In genomic region chr1:228379666-228380065, GRCh38 we compare ENCODE assay signal across 11 cellular contexts. TPM values are rescaled to one million over a fixed set of nuclear protein-coding genes. Genes with fewer than 3 reads are reported as not detected.
A peak's percentile ranks its signal among the peaks of the same experiment; 100 is the strongest.
DNase-seq lines count a peak whose midpoint lies in the region; ATAC-seq and TF ChIP-seq lines count a peak whose summit lies in the region.
"Had no signal": no experiment of that assay in that cellular context is flagged by ENCODE, and none has a peak within 500 bp of the region (broad histone marks: within the 10 kb centered on the region; RNA-seq: fewer than 3 reads in every experiment).

No MANE protein-coding gene starts in this region.

- H3K36me3 ChIP-seq in mucosa of descending colon (ENCODE audit: low read depth) = no peaks in the 10 kb centered on the region

- no peak overlapping the region for H3K4me3 ChIP-seq in mucosa of descending colon

- H3K4me3 Mint-ChIP-seq in activated naive CD4-positive, alpha-beta T cell treated with anti-CD3 and anti-CD28 coated beads, Interleukin-2, amount 50 U/mL, for 24 hours = peak overlapping the region; percentile 30
- H3K4me3 Mint-ChIP-seq in activated naive CD8-positive, alpha-beta T cell treated with anti-CD3 and anti-CD28 coated beads, Interleukin-2, amount 50 U/mL, for 24 hours = peak overlapping the region; percentile 26
- peak overlapping the region; percentile 75 for H3K4me3 Mint-ChIP-seq in type B pancreatic cell

- intact Hi-C loops in mucosa of descending colon (cut with DNase I, micrococcal nuclease) = no loop called here

- no peak for ATAC-seq in activated naive CD4-positive, alpha-beta T cell treated with anti-CD3 and anti-CD28 coated beads, Interleukin-2, amount 50 U/mL, for 72 hours
- no peak for ATAC-seq in activated naive CD8-positive, alpha-beta T cell treated with anti-CD3 and anti-CD28 coated beads, Interleukin-2, amount 50 U/mL, for 24 hours
- no peak for ATAC-seq in mucosa of descending colon
- no peak for ATAC-seq in HG02938 (IDR thresholded peaks at IDR 0.05; ENCODE audit: unreplicated experiment)
- ATAC-seq: activated CD4-positive, CD25-positive, alpha-beta regulatory T cell treated with anti-CD3 and anti-CD28 coated beads, Interleukin-2, amount 50 U/mL, for 24 hours had no signal

- peaks cover 5% of the 10 kb centered on the region for H3K27me3 Mint-ChIP-seq in activated naive CD4-positive, alpha-beta T cell treated with anti-CD3 and anti-CD28 coated beads, Interleukin-2, amount 50 U/mL, for 24 hours
- peaks cover 17% of the 10 kb centered on the region for H3K27me3 Mint-ChIP-seq in activated naive CD8-positive, alpha-beta T cell treated with anti-CD3 and anti-CD28 coated beads, Interleukin-2, amount 50 U/mL, for 24 hours
- no peaks in the 10 kb centered on the region for H3K27me3 Mint-ChIP-seq in type B pancreatic cell

- peaks cover 6% of the 10 kb centered on the region for H3K4me1 Mint-ChIP-seq in activated naive CD4-positive, alpha-beta T cell treated with anti-CD3 and anti-CD28 coated beads, Interleukin-2, amount 50 U/mL, for 24 hours
- peaks cover 7% of the 10 kb centered on the region for H3K4me1 Mint-ChIP-seq in activated naive CD8-positive, alpha-beta T cell treated with anti-CD3 and anti-CD28 coated beads, Interleukin-2, amount 50 U/mL, for 24 hours
- no peaks in the 10 kb centered on the region for H3K4me1 Mint-ChIP-seq in type B pancreatic cell (ENCODE audit: unreplicated experiment)

- peaks cover 11% of the 10 kb centered on the region for H3K4me1 ChIP-seq in mucosa of descending colon (ENCODE audit: low read depth)

- TF ChIP-seq CTCF in mucosa of descending colon (IDR thresholded peaks at IDR 0.05) (no peak), type B pancreatic cell (conservative IDR thresholded peaks at IDR 0.05) (no peak)

- H3K27ac Mint-ChIP-seq in activated naive CD4-positive, alpha-beta T cell treated with anti-CD3 and anti-CD28 coated beads, Interleukin-2, amount 50 U/mL, for 24 hours = no peak overlapping the region
- H3K27ac Mint-ChIP-seq in activated naive CD4-positive, alpha-beta T cell treated with anti-CD3 and anti-CD28 coated beads, Interleukin-2, amount 50 U/mL, for 72 hours = no peak overlapping the region
- no peak overlapping the region for H3K27ac Mint-ChIP-seq in activated naive CD8-positive, alpha-beta T cell treated with anti-CD3 and anti-CD28 coated beads, Interleukin-2, amount 50 U/mL, for 24 hours
- H3K27ac Mint-ChIP-seq in type B pancreatic cell = no peak overlapping the region

- H3K36me3 Mint-ChIP-seq in activated naive CD4-positive, alpha-beta T cell treated with anti-CD3 and anti-CD28 coated beads, Interleukin-2, amount 50 U/mL, for 24 hours = no peaks in the 10 kb centered on the region
- H3K36me3 Mint-ChIP-seq in activated naive CD4-positive, alpha-beta T cell treated with anti-CD3 and anti-CD28 coated beads, Interleukin-2, amount 50 U/mL, for 72 hours = peaks cover 0 to 5% of the 10 kb centered on the region in 2 donors
- no peaks in the 10 kb centered on the region for H3K36me3 Mint-ChIP-seq in activated naive CD8-positive, alpha-beta T cell treated with anti-CD3 and anti-CD28 coated beads, Interleukin-2, amount 50 U/mL, for 24 hours (ENCODE audit: low read depth)
- H3K36me3 Mint-ChIP-seq in type B pancreatic cell = no peaks in the 10 kb centered on the region

- no peaks in the 10 kb centered on the region for H3K9me3 ChIP-seq in mucosa of descending colon
- H3K9me3 ChIP-seq: testis had no signal

- no peaks in the 10 kb centered on the region for H3K9me3 Mint-ChIP-seq in activated naive CD4-positive, alpha-beta T cell treated with anti-CD3 and anti-CD28 coated beads, Interleukin-2, amount 50 U/mL, for 24 hours
- H3K9me3 Mint-ChIP-seq in activated naive CD4-positive, alpha-beta T cell treated with anti-CD3 and anti-CD28 coated beads, Interleukin-2, amount 50 U/mL, for 72 hours = no peaks in the 10 kb centered on the region
- no peaks in the 10 kb centered on the region for H3K9me3 Mint-ChIP-seq in activated naive CD8-positive, alpha-beta T cell treated with anti-CD3 and anti-CD28 coated beads, Interleukin-2, amount 50 U/mL, for 24 hours
- no peaks in the 10 kb centered on the region for H3K9me3 Mint-ChIP-seq in type B pancreatic cell

- DNase-seq in activated naive CD4-positive, alpha-beta T cell treated with anti-CD3 and anti-CD28 coated beads, Interleukin-2, amount 50 U/mL, for 72 hours (ENCODE audit: low spot score in 2 of 2) = no peak
- no peak for DNase-seq in activated naive CD8-positive, alpha-beta T cell treated with anti-CD3 and anti-CD28 coated beads, Interleukin-2, amount 50 U/mL, for 24 hours
- DNase-seq in mucosa of descending colon = peak in 2 of 3 donors; percentile 5 to 27
- DNase-seq in type B pancreatic cell (ENCODE audit: extremely low spot score, unreplicated experiment) = no peak
- DNase-seq in KG1 (lab: John Stamatoyannopoulos, UW) = no peak
- DNase-seq in hippocampal formation (lab: John Stamatoyannopoulos, UW) = no peak
- DNase-seq: NCI-H1092 had no signal

RNA-seq across cellular contexts. Expression of gene TRIM11, which starts 27.0 kb away (rescaled TPM):
- 10 to 100 TPM; 43.3 to 43.6 TPM for total RNA-seq in activated naive CD4-positive, alpha-beta T cell treated with anti-CD3 and anti-CD28 coated beads, Interleukin-2, amount 50 U/mL, for 72 hours
- total RNA-seq in mucosa of descending colon (10 to 100 TPM; 32.1 to 40.4 (median 35.0) TPM), type B pancreatic cell (ENCODE audit: low replicate concordance) (33.6 and 38.0 TPM in 2 replicates)

RNA-seq across cellular contexts. Expression of gene TRIM17, which starts 37.0 kb away (rescaled TPM):
- total RNA-seq in activated naive CD4-positive, alpha-beta T cell treated with anti-CD3 and anti-CD28 coated beads, Interleukin-2, amount 50 U/mL, for 72 hours = 1 to 10 TPM in 1 of 2 donors, under 1 TPM in 1; 0.91 to 2.4 TPM
- total RNA-seq in mucosa of descending colon (under 1 TPM in 2 of 3 donors, not detected in 1; 0.39 to 0.76 TPM), type B pancreatic cell (ENCODE audit: low replicate concordance) (7.8 and 9.4 TPM in 2 replicates)

Comparison
In these comparisons a context has a peak if more than half of its experiments do, and no peak if none do; other contexts are left out.
1. DNase-seq: peak in mucosa of descending colon (2 of 3); none in activated naive CD4-positive, alpha-beta T cell treated with anti-CD3 and anti-CD28 coated beads, Interleukin-2, amount 50 U/mL, for 72 hours (0 of 2), activated naive CD8-positive, alpha-beta T cell treated with anti-CD3 and anti-CD28 coated beads, Interleukin-2, amount 50 U/mL, for 24 hours (single experiment), type B pancreatic cell (single experiment), KG1 (single experiment) and hippocampal formation (0 of 2).
2. Peak in every context shown above with its lines, with median percentiles within 50 percentile points of each other: H3K4me3 Mint-ChIP-seq.